Comparison of ENCODE assay signal across 1 cellular context in the genomic region with DNA sequence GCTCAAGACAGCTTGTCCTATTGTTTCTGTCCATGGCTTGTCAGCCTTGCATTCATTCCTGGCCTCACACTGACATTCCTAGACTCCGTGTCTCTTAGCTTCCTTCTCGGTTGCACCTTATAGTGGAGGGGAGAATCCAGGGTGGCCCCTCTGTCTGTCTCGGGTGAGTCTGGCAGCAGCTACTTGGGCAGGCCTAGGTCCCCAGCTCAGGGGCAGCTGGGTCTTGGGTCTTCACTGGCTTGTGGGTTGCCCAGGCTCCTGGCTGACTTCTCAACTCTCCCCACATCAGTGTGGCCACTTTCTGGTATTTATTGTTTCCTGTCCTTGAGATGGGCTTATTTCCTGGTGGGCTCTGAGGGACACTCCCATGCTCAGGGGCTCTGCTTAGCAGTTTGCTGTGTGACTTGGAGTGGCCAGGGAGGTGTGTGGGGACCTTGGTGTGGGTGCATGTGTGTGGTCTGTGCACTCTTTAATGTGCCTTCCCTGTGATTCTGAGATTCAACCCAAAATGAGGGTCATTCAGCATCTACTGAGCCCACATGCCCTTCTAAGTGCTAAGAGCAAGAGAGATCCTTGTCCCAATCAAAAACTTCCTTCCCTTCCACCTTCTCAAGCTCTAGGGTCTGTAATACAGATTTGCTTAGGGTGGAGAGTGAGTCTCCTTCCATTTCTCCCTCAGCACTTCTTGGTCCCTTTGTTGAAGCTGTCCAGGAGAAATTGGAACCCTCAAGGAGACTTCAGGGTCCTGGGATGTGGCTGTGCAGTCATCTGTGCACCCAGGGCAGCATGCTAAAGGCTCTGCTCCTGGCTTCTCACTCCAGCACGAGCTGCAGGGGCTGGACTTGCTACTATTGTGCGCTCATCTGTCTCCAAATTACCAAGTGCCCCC.
TF ChIP-seq lines count a peak whose summit lies in the region.

No MANE protein-coding gene starts in this region.

TF ChIP-seq in GM12878, 131 proteins besides CTCF, POLR2A, EP300 and RAD21:
- no peak for TF ChIP-seq SMAD1 (IDR thresholded peaks at IDR 0.05; ENCODE audit: low read depth, partially characterized antibody)
- no peak for TF ChIP-seq EZH2 (IDR thresholded peaks at IDR 0.05; ENCODE audit: borderline replicate concordance, control insufficient read depth, low read depth, low read length)
- no peak for TF ChIP-seq POLR2AphosphoS5 (IDR thresholded peaks at IDR 0.05; ENCODE audit: low read length)
TF ChIP-seq in GM12878: peak in this region for 0.
